9 cellular contexts compared by ENCODE assay signal in the genomic region with DNA sequence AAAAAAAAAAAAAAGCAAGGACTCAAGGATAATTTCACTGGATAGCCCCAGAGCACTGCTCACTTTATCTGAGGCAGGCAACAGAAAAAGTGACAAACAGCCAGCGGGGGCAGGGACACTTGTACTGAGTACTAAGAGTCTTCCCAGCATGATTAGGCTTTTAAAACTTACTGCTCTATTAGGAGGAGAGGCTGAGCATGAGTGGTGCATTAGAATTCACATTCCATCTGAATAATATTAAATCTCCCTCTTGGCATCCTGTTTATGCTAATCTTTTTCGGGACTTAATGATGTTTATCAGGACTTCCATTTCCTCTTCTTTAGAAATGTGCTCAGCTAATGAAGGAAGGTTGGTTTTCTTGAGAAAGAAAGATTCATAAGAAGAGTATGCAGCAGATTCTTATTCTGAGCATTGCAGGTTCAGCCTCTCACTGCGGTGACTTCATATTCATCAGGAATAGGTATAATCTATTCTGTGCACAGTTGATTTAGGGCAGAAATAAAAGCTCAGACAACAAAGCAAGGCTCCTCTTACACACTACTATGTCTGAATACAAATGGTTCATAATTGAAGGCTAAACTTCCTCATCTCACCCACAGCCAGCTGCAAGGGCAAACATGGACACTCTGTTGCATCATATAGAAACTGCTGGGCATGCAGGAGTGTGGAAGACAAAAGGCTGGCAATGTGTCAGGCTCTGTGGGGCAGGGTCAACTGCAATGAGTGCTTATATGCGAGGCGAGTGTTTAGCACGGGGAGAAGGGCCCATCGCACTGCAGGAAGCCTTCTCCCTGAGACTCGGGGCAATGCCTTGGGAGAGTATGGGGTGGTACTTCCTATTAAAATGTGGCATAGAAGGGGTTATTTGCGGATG.
A peak's percentile ranks its signal among the peaks of the same experiment; 100 is the strongest.
DNase-seq lines count a peak whose midpoint lies in the region; ATAC-seq and TF ChIP-seq lines count a peak whose summit lies in the region.
"Had no signal": no experiment of that assay in that cellular context is flagged by ENCODE, and none has a peak within 500 bp of the region (broad histone marks: within the 10 kb centered on the region; RNA-seq: fewer than 3 reads in every experiment).

No MANE protein-coding gene starts in this region.

- no peak for TF ChIP-seq CTCF in SK-N-SH (IDR thresholded peaks at IDR 0.05)
- TF ChIP-seq CTCF in heart left ventricle (IDR thresholded peaks at IDR 0.05) = no peak

- H2AFZ ChIP-seq in SK-N-SH (ENCODE audit: low read depth) = no peak overlapping the region

- no peaks in the 10 kb centered on the region for H4K20me1 ChIP-seq in SK-N-SH (ENCODE audit: insufficient read depth)

- no peak for TF ChIP-seq EP300 in SK-N-SH (IDR thresholded peaks at IDR 0.05; ENCODE audit: borderline replicate concordance in 1 of 2, low read depth in 1 of 2, low read length in 1 of 2)

- H3K4me3 ChIP-seq in SK-N-SH (ENCODE audit: low read depth in 2 of 2, low read length in 1 of 2) (no peak overlapping the region), heart left ventricle (no peak overlapping the region), stomach smooth muscle (ENCODE audit: low read length in 2 of 2) (no peak overlapping the region)

- H3K9ac ChIP-seq in SK-N-SH = no peak overlapping the region
- H3K9ac ChIP-seq in stomach smooth muscle (ENCODE audit: low read length in 2 of 2) = peak overlapping the region in 1 of 2 donors; percentile 5
- H3K9ac ChIP-seq: KMS-11 had no signal

- TF ChIP-seq POLR2A in heart left ventricle (IDR thresholded peaks at IDR 0.05) = no peak

- peak; percentile 3; the same call in 1 of the 2 replicates for TF ChIP-seq RAD21 in SK-N-SH (IDR thresholded peaks at IDR 0.05; ENCODE audit: low read length)

- H3F3A ChIP-seq in SK-N-SH (replicated peaks; ENCODE audit: insufficient read depth) = peaks cover 44% of the 10 kb centered on the region

- H3K9me2 ChIP-seq in SK-N-SH = no peaks in the 10 kb centered on the region

- H3K4me2 ChIP-seq in SK-N-SH = 0 out of 2 replicates have a peak overlapping the region, but pooled peaks have one; percentile 3
- H3K4me2 ChIP-seq: KMS-11 had no signal

- H3K27me3 ChIP-seq in SK-N-SH (ENCODE audit: insufficient read depth) (no peaks in the 10 kb centered on the region), heart left ventricle (no peaks in the 10 kb centered on the region), stomach smooth muscle (ENCODE audit: control insufficient read depth in 1 of 2, insufficient read depth in 2 of 2, low read length in 2 of 2) (no peaks in the 10 kb centered on the region)

- CTCF ChIA-PET in SK-N-SH (lab: Yijun Ruan, JAX) = interaction anchor here (1.3 to 1.8 kb wide), 2 partner anchors 10 to 16 kb away, joined by 3 to 6 read pairs; no protein-coding TSS in a partner anchor

- H3K79me2 ChIP-seq in SK-N-SH (ENCODE audit: insufficient read depth) = no peaks in the 10 kb centered on the region

- H3K9me3 ChIP-seq in SK-N-SH = no peaks in the 10 kb centered on the region
- H3K9me3 ChIP-seq in heart left ventricle = no peaks in the 10 kb centered on the region
- H3K9me3 ChIP-seq in stomach smooth muscle (ENCODE audit: control insufficient read depth in 2 of 2, low read length in 2 of 2) = no peaks in the 10 kb centered on the region

- ATAC-seq in HG03378 (IDR thresholded peaks at IDR 0.05; ENCODE audit: unreplicated experiment) (peak; percentile 65), heart left ventricle (peak; percentile 4 to 43 (median 37)), HG03025 (IDR thresholded peaks at IDR 0.05; ENCODE audit: low FRiP score, unreplicated experiment) (no peak)
- ATAC-seq in activated CD4-positive, CD25-positive, alpha-beta regulatory T cell treated with anti-CD3 and anti-CD28 coated beads, Interleukin-2, amount 50 U/mL, for 24 hours = no peak

- H3K27ac ChIP-seq in SK-N-SH (ENCODE audit: low read depth in 2 of 2, low read length in 1 of 2) (peak overlapping the region; percentile 69 to 70), heart left ventricle (peak overlapping the region in 11 of 12 donors; percentile 5 to 87 (median 48)), stomach smooth muscle (ENCODE audit: low read length) (peak overlapping the region; percentile 62)
- H3K27ac ChIP-seq: KMS-11 had no signal

- intact Hi-C loops in heart left ventricle (cut with DNase I) = loop anchor here in 4 of 10 donors (5.0 to 10.0 kb wide), 3 partner anchors 51 to 161 kb away; a partner anchor contains a TSS

- WGBS in SK-N-SH (ENCODE audit: low lambda C conversion rate) = 81% methylated on average over 9 of the region's 9 CpGs
- WGBS in heart left ventricle, 4 donors = 63 to 73% (median 65%) methylated on average over 9 of the region's 9 CpGs

- H3K4me1 ChIP-seq in SK-N-SH (ENCODE audit: control insufficient read depth in 1 of 2, insufficient read depth in 2 of 2, low read depth in 1 of 2, low read length in 1 of 2) (peaks cover 38 to 67% of the 10 kb centered on the region in 2 experiments), heart left ventricle (peaks cover 11 to 62% (median 48%) of the 10 kb centered on the region in 12 donors), stomach smooth muscle (ENCODE audit: control insufficient read depth, insufficient read depth, low read length) (peaks cover 41% of the 10 kb centered on the region)

- H3K36me3 ChIP-seq in SK-N-SH (replicated peaks in 1 of 2; ENCODE audit: control insufficient read depth in 1 of 2, insufficient read depth in 2 of 2, low read length in 1 of 2) (peaks cover 0 to 10% of the 10 kb centered on the region in 2 experiments), heart left ventricle (peaks cover 0 to 76% (median 40%) of the 10 kb centered on the region in 9 donors), stomach smooth muscle (ENCODE audit: control insufficient read depth in 2 of 2, insufficient read depth in 2 of 2, low read length in 2 of 2) (peaks cover 16 to 25% of the 10 kb centered on the region in 2 donors)

- POLR2A ChIA-PET in SK-N-SH (lab: Yijun Ruan, JAX) = no interaction called here

- DNase-seq in SK-N-SH (no peak), heart left ventricle (peak; percentile 53 to 74 (median 66)), occipital lobe (lab: John Stamatoyannopoulos, UW) (no peak)
- DNase-seq in activated CD4-positive, alpha-beta T cell treated with anti-CD3 and anti-CD28 coated beads, Interleukin-2, amount 50 U/mL, for 4 hours = no peak

TF ChIP-seq in SK-N-SH, 30 proteins besides CTCF, POLR2A, EP300 and RAD21:
- TF ChIP-seq RCOR1 (IDR thresholded peaks at IDR 0.05; ENCODE audit: low read length) = no peak
- TF ChIP-seq TEAD4 (IDR thresholded peaks at IDR 0.05; ENCODE audit: borderline replicate concordance, insufficient read depth) = no peak
- peak; percentile 16; the same call in 1 of the 2 replicates for TF ChIP-seq POLR2AphosphoS5 (IDR thresholded peaks at IDR 0.05; ENCODE audit: low read depth, low read length)
- TF ChIP-seq TCF12 (IDR thresholded peaks at IDR 0.05) = peak; percentile 60

Comparison
In these comparisons a context has a peak if more than half of its experiments do, and no peak if none do; other contexts are left out.
1. ATAC-seq: peak in HG03378 (single experiment) and heart left ventricle (4 of 4); none in activated CD4-positive, CD25-positive, alpha-beta regulatory T cell treated with anti-CD3 and anti-CD28 coated beads, Interleukin-2, amount 50 U/mL, for 24 hours (0 of 2) and HG03025 (single experiment).
2. DNase-seq: peak in heart left ventricle (5 of 5); none in SK-N-SH (single experiment), activated CD4-positive, alpha-beta T cell treated with anti-CD3 and anti-CD28 coated beads, Interleukin-2, amount 50 U/mL, for 4 hours (0 of 2) and occipital lobe (single experiment).
3. Peak in every context shown above with its lines, with median percentiles within 50 percentile points of each other: H3K27ac ChIP-seq.